Comparison of ENCODE assay signal across 8 cellular contexts in genomic region chr12:111024205-111024794, GRCh38. TPM values are rescaled to one million over a fixed set of nuclear protein-coding genes. Genes with fewer than 3 reads are reported as not detected.
DNase-seq lines count a peak whose midpoint lies in the region; ATAC-seq and TF ChIP-seq lines count a peak whose summit lies in the region.

No MANE protein-coding gene starts in this region.

- no peak overlapping the region for H4K12ac ChIP-seq in trophoblast cell (ENCODE audit: low read depth, low read length)

- no peak overlapping the region for H3K23ac ChIP-seq in trophoblast cell (ENCODE audit: low read length)

- H3K4ac ChIP-seq in trophoblast cell (ENCODE audit: low read depth, low read length): no peak overlapping the region

- peak; percentile 82 for TF ChIP-seq CTCF in GM12875 (IDR thresholded peaks at IDR 0.05; ENCODE audit: borderline replicate concordance, insufficient read depth, low read depth, low read length)
- peak; percentile 68 for TF ChIP-seq CTCF in fibroblast of pulmonary artery (IDR thresholded peaks at IDR 0.05; ENCODE audit: low read length, missing control alignments)

- no peak overlapping the region for H3K9ac ChIP-seq in trophoblast cell (ENCODE audit: low read length)

- H3K79me1 ChIP-seq in trophoblast cell (ENCODE audit: low read length): no peaks in the 10 kb centered on the region

- no peaks in the 10 kb centered on the region for H3K79me2 ChIP-seq in trophoblast cell (ENCODE audit: control insufficient read depth, insufficient read depth, low read length, poor library complexity)

- H3K4me1 ChIP-seq in trophoblast cell (ENCODE audit: control insufficient read depth in 1 of 2, insufficient read depth in 2 of 2, low read length in 2 of 2): no peaks in the 10 kb centered on the region

- no peak overlapping the region for H3K4me2 ChIP-seq in trophoblast cell (ENCODE audit: low read length)

- no peak overlapping the region for H3K14ac ChIP-seq in trophoblast cell (ENCODE audit: low read length)

- DNase-seq in ACHN (peak; percentile 69), NCI-H69 (lab: John Stamatoyannopoulos, UW) (peak; percentile 83), activated T-cell treated with anti-CD3 and anti-CD28 coated beads for 1 hour (ENCODE audit: low read depth) (peak; percentile 42), fibroblast of pulmonary artery (ENCODE audit: low read depth) (peak; percentile 31), trophoblast cell (peak; percentile 35 to 73), epidermal melanocyte (ENCODE audit: insufficient read length, low spot score) (no peak)

- H3K36me3 ChIP-seq in trophoblast cell (ENCODE audit: control insufficient read depth in 1 of 2, insufficient read depth in 2 of 2, low read length in 2 of 2): no peaks in the 10 kb centered on the region

- H3K4me3 ChIP-seq in GM12875 (ENCODE audit: low read depth, low read length) (no peak overlapping the region), fibroblast of pulmonary artery (replicated peaks; ENCODE audit: low read depth, low read length) (no peak overlapping the region), trophoblast cell (ENCODE audit: low read depth, low read length) (no peak overlapping the region)

- no peak overlapping the region for H2BK12ac ChIP-seq in trophoblast cell (ENCODE audit: low read length)

- no peak overlapping the region for H4K8ac ChIP-seq in trophoblast cell (ENCODE audit: low read depth, low read length)

- H2BK5ac ChIP-seq in trophoblast cell (ENCODE audit: low read depth, low read length, poor library complexity): no peak overlapping the region

- no peaks in the 10 kb centered on the region for H3K27me3 ChIP-seq in trophoblast cell (ENCODE audit: insufficient read depth, low read length)

- no peak overlapping the region for H2AK5ac ChIP-seq in trophoblast cell (ENCODE audit: low read length)

- H3K27ac ChIP-seq in trophoblast cell (ENCODE audit: low read depth, low read length): no peak overlapping the region

- H2BK120ac ChIP-seq in trophoblast cell (ENCODE audit: insufficient read depth, low read length, poor library complexity): no peak overlapping the region

- no peak overlapping the region for H3K18ac ChIP-seq in trophoblast cell (ENCODE audit: low read length)

- in situ Hi-C loops in ACHN (cut with HindIII; ENCODE audit: low pct_ligation_motif_present, low pct_unique_long_range_greater_than_20kb, low sequenced_read_pairs): no loop called here

- H4K91ac ChIP-seq in trophoblast cell (ENCODE audit: low read depth, low read length): no peak overlapping the region

- WGBS in trophoblast cell (ENCODE audit: extremely low coverage, insufficient coverage, insufficient read length): no CpG with 5 or more reads among the region's 8 CpGs

- no peak overlapping the region for H2AFZ ChIP-seq in trophoblast cell (ENCODE audit: insufficient read depth, low read length, poor library complexity)

- no peak for ATAC-seq in GM21737 (IDR thresholded peaks at IDR 0.05; ENCODE audit: unreplicated experiment)

- H3K9me3 ChIP-seq in trophoblast cell (ENCODE audit: insufficient read depth, low read depth, low read length): no peaks in the 10 kb centered on the region

RNA-seq across cellular contexts. Expression of gene CUX2, which starts 9.7 kb away (rescaled TPM):
- polyA plus RNA-seq in trophoblast cell (2013): 0.27 and 0.29 TPM in 2 replicates
